ENCODE assay signal across 8 cellular contexts in genomic region chr22:44620129-44620840, GRCh38.
A peak's percentile ranks its signal among the peaks of the same experiment; 100 is the strongest.
DNase-seq lines count a peak whose midpoint lies in the region; ATAC-seq and TF ChIP-seq lines count a peak whose summit lies in the region.

No MANE protein-coding gene starts in this region.

- H3K79me2 ChIP-seq in fibroblast of lung (ENCODE audit: control insufficient read depth, insufficient read depth, low read length): no peaks in the 10 kb centered on the region
- no peaks in the 10 kb centered on the region for H3K79me2 ChIP-seq in osteoblast (ENCODE audit: insufficient read depth, low read length)

- H2AFZ ChIP-seq in fibroblast of lung (ENCODE audit: low read length): no peak overlapping the region
- H2AFZ ChIP-seq in osteoblast (ENCODE audit: low read length): peak overlapping the region; percentile 44

- H3K9me3 ChIP-seq in fibroblast of lung (ENCODE audit: control insufficient read depth, insufficient read depth, low read depth, low read length) (no peaks in the 10 kb centered on the region), osteoblast (ENCODE audit: low read depth, low read length) (no peaks in the 10 kb centered on the region), thyroid gland (no peaks in the 10 kb centered on the region)

- peak; percentile 30 for DNase-seq in DMS 273 treated with DMSO at 0.1 percent for 48 hours (lab: John Stamatoyannopoulos, UW)
- peak; percentile 33 for DNase-seq in NCI-H510A treated with DMSO at 0.1 percent for 48 hours (lab: John Stamatoyannopoulos, UW)
- peak; percentile 88 for DNase-seq in activated CD8-positive, alpha-beta memory T cell treated with anti-CD3 and anti-CD28 coated beads, Interleukin-2, amount 50 U/mL, for 48 hours
- peak; percentile 55 to 65 for DNase-seq in fibroblast of lung (ENCODE audit: low read depth in 2 of 2)
- peak; percentile 91 for DNase-seq in osteoblast (ENCODE audit: insufficient read length, low spot score, missing footprints)
- DNase-seq in thyroid gland: peak; percentile 37 to 54
- DNase-seq in A172 (ENCODE audit: low spot score): no peak

- H3K36me3 ChIP-seq in fibroblast of lung (ENCODE audit: control insufficient read depth, insufficient read depth, low read length): no peaks in the 10 kb centered on the region
- H3K36me3 ChIP-seq in osteoblast (ENCODE audit: insufficient read depth, low read length): no peaks in the 10 kb centered on the region
- H3K36me3 ChIP-seq in thyroid gland: no peaks in the 10 kb centered on the region

- no peak overlapping the region for H3K4me3 ChIP-seq in fibroblast of lung (replicated peaks in 1 of 4; ENCODE audit: control extremely low read depth in 1 of 4, insufficient read depth in 1 of 4, low read depth in 3 of 4, low read length in 4 of 4)
- peak overlapping the region; percentile 20 for H3K4me3 ChIP-seq in osteoblast (ENCODE audit: insufficient read depth, low read length)
- no peak overlapping the region for H3K4me3 ChIP-seq in thyroid gland (replicated peaks in 1 of 3)

- intact Hi-C loops in thyroid gland (cut with DNase I): loop anchor here (10.0 kb wide), 1 partner anchor 55 kb away; no protein-coding TSS in a partner anchor

- peak overlapping the region; percentile 15 for H3K27ac ChIP-seq in fibroblast of lung (ENCODE audit: insufficient read depth, low read length)
- peak overlapping the region; percentile 60 for H3K27ac ChIP-seq in osteoblast (ENCODE audit: low read depth, low read length)
- no peak overlapping the region for H3K27ac ChIP-seq in thyroid gland

- H4K20me1 ChIP-seq in fibroblast of lung (ENCODE audit: control insufficient read depth, extremely low read depth, insufficient read depth, low read length) (no peaks in the 10 kb centered on the region), osteoblast (ENCODE audit: insufficient read depth, low read length) (no peaks in the 10 kb centered on the region)

- H3K4me1 ChIP-seq in fibroblast of lung (ENCODE audit: control insufficient read depth, extremely low read depth, insufficient read depth, low read length) (no peaks in the 10 kb centered on the region), osteoblast (ENCODE audit: insufficient read depth, low read length) (peaks cover 5% of the 10 kb centered on the region), thyroid gland (no peaks in the 10 kb centered on the region)

- H3K9ac ChIP-seq in fibroblast of lung (ENCODE audit: insufficient read depth, low read length): peak overlapping the region; percentile 50

- no peak for TF ChIP-seq POLR2A in thyroid gland (IDR thresholded peaks at IDR 0.05)

- no peak for ATAC-seq in HG02763 (IDR thresholded peaks at IDR 0.05; ENCODE audit: unreplicated experiment)

- 24 to 25% methylated on average over 11 to 29 of the region's 48 CpGs for WGBS in thyroid gland, 2 donors

- no peaks in the 10 kb centered on the region for H3K27me3 ChIP-seq in fibroblast of lung (ENCODE audit: control insufficient read depth, insufficient read depth, low read length)
- H3K27me3 ChIP-seq in osteoblast (ENCODE audit: insufficient read depth, low read length): peaks cover 3% of the 10 kb centered on the region
- no peaks in the 10 kb centered on the region for H3K27me3 ChIP-seq in thyroid gland

- H3K4me2 ChIP-seq in fibroblast of lung (ENCODE audit: extremely low read depth, insufficient read depth, low read length): no peak overlapping the region
- peak overlapping the region; percentile 57 for H3K4me2 ChIP-seq in osteoblast (ENCODE audit: insufficient read depth, low read length)

- TF ChIP-seq CTCF in fibroblast of lung (conservative IDR thresholded peaks at IDR 0.05 in 1 of 2, IDR thresholded peaks at IDR 0.05 in 1 of 2; ENCODE audit: low read depth in 1 of 2, low read length in 2 of 2): no peak
- TF ChIP-seq CTCF in osteoblast (IDR thresholded peaks at IDR 0.05; ENCODE audit: extremely low read depth, low read depth, low read length): no peak
- no peak for TF ChIP-seq CTCF in thyroid gland (IDR thresholded peaks at IDR 0.05)

Comparison
In these comparisons a context has a peak if more than half of its experiments do, and no peak if none do; other contexts are left out.
1. H3K27ac ChIP-seq: peak in fibroblast of lung (single experiment) and osteoblast (single experiment); none in thyroid gland (0 of 3).